9 cellular contexts compared by ENCODE assay signal in the genomic region with DNA sequence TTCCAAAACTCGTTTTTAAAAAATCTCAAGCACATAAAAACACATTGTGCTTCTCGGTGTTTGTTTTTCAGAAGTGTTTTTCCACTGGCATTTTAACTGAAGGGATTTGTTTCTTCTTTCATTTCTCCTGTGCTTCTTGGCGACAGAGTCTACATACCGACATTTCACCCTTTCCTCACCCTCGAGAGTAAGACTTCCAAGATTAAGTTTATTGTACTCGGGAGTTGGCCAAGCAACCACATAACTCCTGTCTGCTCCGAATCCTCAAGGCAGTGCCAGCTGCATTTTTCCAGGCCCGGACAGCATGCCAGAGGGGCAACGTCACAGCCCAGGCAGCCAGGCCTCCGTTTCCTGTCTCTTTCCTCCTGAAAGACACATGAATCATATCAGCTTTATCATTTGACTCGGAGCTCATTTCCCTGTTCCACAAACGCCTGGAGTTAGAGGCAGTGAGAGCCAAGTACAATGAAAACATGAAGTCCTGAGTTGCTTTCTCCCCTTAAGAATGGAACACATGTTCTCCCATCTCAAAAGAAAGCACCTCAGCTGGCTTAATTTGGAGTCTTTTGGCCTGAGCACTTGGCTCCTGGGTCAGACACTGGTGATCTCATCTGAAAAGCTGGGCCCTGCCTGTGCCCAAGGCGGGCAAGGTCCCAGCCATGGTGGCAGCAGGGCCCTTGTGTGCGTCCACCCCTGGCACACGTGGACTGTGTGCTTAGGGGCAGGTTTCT. TPM values are rescaled to one million over a fixed set of nuclear protein-coding genes. Genes with fewer than 3 reads are reported as not detected.
DNase-seq lines count a peak whose midpoint lies in the region; ATAC-seq and TF ChIP-seq lines count a peak whose summit lies in the region.
"Had no signal": no experiment of that assay in that cellular context is flagged by ENCODE, and none has a peak within 500 bp of the region (broad histone marks: within the 10 kb centered on the region; RNA-seq: fewer than 3 reads in every experiment).

No MANE protein-coding gene starts in this region.

- H3K27me3 Mint-ChIP-seq in HFFc6 (ENCODE audit: insufficient read depth): no peaks in the 10 kb centered on the region

- H3K4me3 ChIP-seq in kidney epithelial cell (ENCODE audit: low read depth, low read length): no peak overlapping the region
- H3K4me3 ChIP-seq in spleen: no peak overlapping the region

- no peaks in the 10 kb centered on the region for H3K36me3 Mint-ChIP-seq in HFFc6 (ENCODE audit: low read depth)

- ATAC-seq in HG02852 (IDR thresholded peaks at IDR 0.05; ENCODE audit: unreplicated experiment) (no peak), HG02885 (IDR thresholded peaks at IDR 0.05; ENCODE audit: poor library complexity, unreplicated experiment) (no peak)

- WGBS in spleen, 5 donors: 58 to 77% (median 69%) methylated on average over 15 of the region's 15 CpGs

- no peak for TF ChIP-seq POLR2A in spleen (IDR thresholded peaks at IDR 0.05)

- peaks cover 69% of the 10 kb centered on the region for H3K4me1 Mint-ChIP-seq in HFFc6 (ENCODE audit: low read depth)

- H3K36me3 ChIP-seq in kidney epithelial cell (ENCODE audit: control insufficient read depth, insufficient read depth, low read length): no peaks in the 10 kb centered on the region
- H3K36me3 ChIP-seq in spleen: no peaks in the 10 kb centered on the region

- H3K4me1 ChIP-seq in spleen: peaks cover 0 to 18% (median 7%) of the 10 kb centered on the region in 6 donors

- H3K27ac ChIP-seq in spleen: peak overlapping the region; percentile 48 to 87 (median 76)

- peak overlapping the region; percentile 83 for H3K4me3 Mint-ChIP-seq in HFFc6
- H3K4me3 Mint-ChIP-seq: dendritic cell treated with granulocyte-macrophage colony-stimulating factor and Interleukin-4, amounts not matched to agents 40 ng/mL and 50 ng/mL, for 4 days had no signal

- POLR2A ChIA-PET in GM10248 (lab: Yijun Ruan, JAX): interaction anchor here (0.6 kb wide), 1 partner anchor 73 kb away, joined by 5 read pairs; no protein-coding TSS in a partner anchor

- DNase-seq in HFFc6 (peak; percentile 99), brain pericyte (ENCODE audit: low read depth, low spot score) (peak; percentile 78), kidney epithelial cell (ENCODE audit: low read depth) (peak; percentile 95), spleen (peak; percentile 81), GM10248 (ENCODE audit: extremely low spot score) (no peak), GF-D8 (lab: John Stamatoyannopoulos, UW) (no peak)

- peak overlapping the region; percentile 97 for H3K27ac Mint-ChIP-seq in HFFc6
- H3K27ac Mint-ChIP-seq: dendritic cell treated with granulocyte-macrophage colony-stimulating factor and Interleukin-4, amounts not matched to agents 40 ng/mL and 50 ng/mL, for 4 days had no signal

- CTCF ChIA-PET in GM10248 (lab: Yijun Ruan, JAX): interaction anchor here (0.9 to 1.2 kb wide), 2 partner anchors 10 to 15 kb away, joined by 3 read pairs; no protein-coding TSS in a partner anchor

- intact Hi-C loops in spleen (cut with DNase I; ENCODE audit: low total_unique reads): no loop called here

- H3K27me3 ChIP-seq in kidney epithelial cell (ENCODE audit: control insufficient read depth, insufficient read depth, low read length) (no peaks in the 10 kb centered on the region), spleen (replicated peaks in 1 of 7) (no peaks in the 10 kb centered on the region)

- TF ChIP-seq CTCF in HFFc6 (IDR thresholded peaks at IDR 0.05) (no peak; the same call in 1 of the 2 replicates), kidney epithelial cell (IDR thresholded peaks at IDR 0.05; ENCODE audit: insufficient read depth, low read length, poor library complexity, severe bottlenecking) (no peak), spleen (IDR thresholded peaks at IDR 0.05 in 8 of 11, conservative IDR thresholded peaks at IDR 0.05 in 3 of 11) (no peak), GM10248 (IDR thresholded peaks at IDR 0.05; ENCODE audit: control extremely low read depth, extremely low read depth, low read depth, missing control alignments) (no peak)

- H3K9me3 Mint-ChIP-seq in HFFc6: no peaks in the 10 kb centered on the region
- H3K9me3 Mint-ChIP-seq: dendritic cell treated with granulocyte-macrophage colony-stimulating factor and Interleukin-4, amounts not matched to agents 40 ng/mL and 50 ng/mL, for 4 days had no signal

- H3K9me3 ChIP-seq in spleen: no peaks in the 10 kb centered on the region

RNA-seq across cellular contexts. Expression of a gene that starts 23.2 kb away (rescaled TPM):
- 10 to 100 TPM in 3 of 6 experiments, 1 to 10 TPM in 3; 8.0 to 11.7 (median 10.2) TPM for total RNA-seq in HFFc6 (2021; fragmentation: NEBNext Ultra II Directional; extraction: Animal tissue kit (Norgen Biotek cat#: 25700))
- total RNA-seq in kidney epithelial cell (8.6 and 8.7 TPM in 2 replicates), spleen (10 to 100 TPM in 2 of 7 donors, 1 to 10 TPM in 5; 7.3 to 11.8 (median 8.4) TPM)
- 10 to 100 TPM in 2 of 3 donors, 1 to 10 TPM in 1; 6.6 to 13.3 (median 11.7) TPM for polyA plus RNA-seq in spleen

Comparison
In these comparisons a context has a peak if more than half of its experiments do, and no peak if none do; other contexts are left out.
1. DNase-seq: peak in HFFc6 (single experiment), brain pericyte (single experiment), kidney epithelial cell (single experiment) and spleen (single experiment); none in GM10248 (single experiment) and GF-D8 (single experiment).